8 cellular contexts compared by ENCODE assay signal in genomic region chr1:24931481-24932221, GRCh38. TPM values are rescaled to one million over a fixed set of nuclear protein-coding genes. Genes with fewer than 3 reads are reported as not detected.
DNase-seq lines count a peak whose midpoint lies in the region; FAIRE-seq and TF ChIP-seq lines count a peak whose summit lies in the region.

No MANE protein-coding gene starts in this region.

- H3K4me1 ChIP-seq in NT2/D1 (ENCODE audit: insufficient read depth, insufficient read length) (peaks cover 29% of the 10 kb centered on the region), endothelial cell of umbilical vein (ENCODE audit: control insufficient read depth, extremely low read depth, insufficient read depth, low read length) (no peaks in the 10 kb centered on the region)

- CTCF ChIA-PET in endothelial cell of umbilical vein (lab: Charles Lee): interaction anchor here (0.9 to 2.9 kb wide), 6 partner anchors 10 to 172 kb away, joined by 3 to 27 read pairs (median 5); no protein-coding TSS in a partner anchor

- no peak overlapping the region for H2AFZ ChIP-seq in endothelial cell of umbilical vein (ENCODE audit: low read depth, low read length)

- no peak for FAIRE-seq in endothelial cell of umbilical vein (lab: Jason Lieb, UNC)

- H3K4me2 ChIP-seq in endothelial cell of umbilical vein (ENCODE audit: insufficient read depth, low read length): no peak overlapping the region

- H3K36me3 Mint-ChIP-seq in progenitor cell of endocrine pancreas (ENCODE audit: insufficient read depth): no peaks in the 10 kb centered on the region

- peaks cover 64% of the 10 kb centered on the region for H3K27me3 ChIP-seq in NT2/D1 (ENCODE audit: insufficient read depth, insufficient read length)
- H3K27me3 ChIP-seq in endothelial cell of umbilical vein (ENCODE audit: control insufficient read depth in 2 of 2, insufficient read depth in 2 of 2, low read length in 2 of 2): peaks cover 80 to 82% of the 10 kb centered on the region in 2 experiments

- peak overlapping the region; percentile 26 for H3K4me3 Mint-ChIP-seq in progenitor cell of endocrine pancreas (ENCODE audit: low read depth)

- H3K27me3 Mint-ChIP-seq in progenitor cell of endocrine pancreas: peaks cover 78% of the 10 kb centered on the region

- intact Hi-C loops in endothelial cell of umbilical vein (cut with micrococcal nuclease): loop anchor here (1.0 to 5.0 kb wide), 3 partner anchors 106 to 271 kb away; no protein-coding TSS in a partner anchor

- dilution Hi-C loops in endothelial cell of umbilical vein (cut with MboI; ENCODE audit: extremely low pct_ligation_motif_present, low sequenced_read_pairs): no loop called here

- POLR2A ChIA-PET in endothelial cell of umbilical vein (lab: Charles Lee): no interaction called here

- H3K4me3 ChIP-seq in GM12864 (ENCODE audit: low read depth, low read length) (peak overlapping the region; percentile 91; the same call in 1 of the 2 replicates), NT2/D1 (ENCODE audit: insufficient read length, low read depth) (peak overlapping the region; percentile 75), endothelial cell of umbilical vein (replicated peaks in 1 of 3; ENCODE audit: insufficient read depth in 1 of 3, low read depth in 1 of 3, low read length in 3 of 3) (no peak overlapping the region)

- no peak overlapping the region for H3K27ac ChIP-seq in endothelial cell of umbilical vein (ENCODE audit: insufficient read depth, low read depth, low read length)

- H3K9ac ChIP-seq in NT2/D1 (ENCODE audit: insufficient read length, low read depth): peak overlapping the region; percentile 34
- no peak overlapping the region for H3K9ac ChIP-seq in endothelial cell of umbilical vein (replicated peaks; ENCODE audit: extremely low read depth, insufficient read depth, low read length)

- no peaks in the 10 kb centered on the region for H3K4me1 Mint-ChIP-seq in progenitor cell of endocrine pancreas (ENCODE audit: low read depth)

- no peaks in the 10 kb centered on the region for H3K79me2 ChIP-seq in endothelial cell of umbilical vein (ENCODE audit: control insufficient read depth, insufficient read depth, low read length)

- DNase-seq in GM12864 (ENCODE audit: low read depth): no peak
- DNase-seq in NT2/D1 (ENCODE audit: low read depth, low spot score): no peak
- DNase-seq in endothelial cell of umbilical vein (ENCODE audit: low read depth, low spot score): no peak
- no peak for DNase-seq in progenitor cell of endocrine pancreas (ENCODE audit: low spot score, unreplicated experiment)
- no peak for DNase-seq in activated gamma-delta T cell treated with Interleukin-2 at 50 U/mL for 16 hours
- DNase-seq in erythroblast (lab: John Stamatoyannopoulos, UW): no peak
- DNase-seq in NCI-H1694 (lab: John Stamatoyannopoulos, UW): no peak
- DNase-seq in GDM1 (lab: John Stamatoyannopoulos, UW): no peak

- H3K9me3 Mint-ChIP-seq in progenitor cell of endocrine pancreas (ENCODE audit: low read depth): no peaks in the 10 kb centered on the region

- no TSS peak for BruUV-seq in endothelial cell of umbilical vein (replicated peaks; lab: Mats Ljungman, UMichigan)

- TF ChIP-seq CTCF in GM12864 (IDR thresholded peaks at IDR 0.05; ENCODE audit: low read depth, low read length, missing control alignments) (no peak), endothelial cell of umbilical vein (IDR thresholded peaks at IDR 0.05; ENCODE audit: extremely low read depth in 1 of 2, insufficient read depth in 1 of 2, low read depth in 1 of 2, low read length in 2 of 2) (no peak), progenitor cell of endocrine pancreas (IDR thresholded peaks at IDR 0.05; ENCODE audit: unreplicated experiment) (no peak)

- no peaks in the 10 kb centered on the region for H3K9me1 ChIP-seq in endothelial cell of umbilical vein (replicated peaks; ENCODE audit: control insufficient read depth, extremely low read depth, insufficient read depth, low read length)

- no peaks in the 10 kb centered on the region for H4K20me1 ChIP-seq in endothelial cell of umbilical vein (replicated peaks; ENCODE audit: control insufficient read depth, extremely low read depth, insufficient read depth, low read length)

- H3K36me3 ChIP-seq in NT2/D1 (ENCODE audit: insufficient read depth, insufficient read length, low read length) (peaks cover 9% of the 10 kb centered on the region), endothelial cell of umbilical vein (ENCODE audit: control insufficient read depth in 2 of 2, extremely low read depth in 1 of 2, insufficient read depth in 2 of 2, low read length in 2 of 2) (no peaks in the 10 kb centered on the region)

- TF ChIP-seq POLR2A in endothelial cell of umbilical vein (IDR thresholded peaks at IDR 0.05; ENCODE audit: low read depth, low read length) (no peak), erythroblast (IDR thresholded peaks at IDR 0.05; ENCODE audit: low read length) (no peak)

- no peak overlapping the region for H3K27ac Mint-ChIP-seq in progenitor cell of endocrine pancreas

- no peaks in the 10 kb centered on the region for H3K9me3 ChIP-seq in NT2/D1 (ENCODE audit: insufficient read depth, low read length)
- no peaks in the 10 kb centered on the region for H3K9me3 ChIP-seq in endothelial cell of umbilical vein (replicated peaks; ENCODE audit: control insufficient read depth, insufficient read depth, low read length)

TF ChIP-seq in endothelial cell of umbilical vein, 7 proteins besides CTCF, POLR2A, EP300 and RAD21:
- TF ChIP-seq, protein P1, sequence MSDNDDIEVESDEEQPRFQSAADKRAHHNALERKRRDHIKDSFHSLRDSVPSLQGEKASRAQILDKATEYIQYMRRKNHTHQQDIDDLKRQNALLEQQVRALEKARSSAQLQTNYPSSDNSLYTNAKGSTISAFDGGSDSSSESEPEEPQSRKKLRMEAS (IDR thresholded peaks at IDR 0.05; ENCODE audit: insufficient read depth, insufficient read length): no peak
- TF ChIP-seq EZH2 (IDR thresholded peaks at IDR 0.05; ENCODE audit: borderline replicate concordance, low read depth, low read length, severe bottlenecking): peak; percentile 98

RNA-seq across cellular contexts. Expression of gene RUNX3, which starts 1.6 kb away (rescaled TPM):
- total RNA-seq in endothelial cell of umbilical vein: not detected in 2 replicates
- not detected in 2 replicates for polyA plus RNA-seq in endothelial cell of umbilical vein
- not detected in 2 replicates for polyA plus RNA-seq in endothelial cell of umbilical vein (2011; cell fraction: cytosol; rRNA removed)
- not detected in 2 replicates for polyA plus RNA-seq in endothelial cell of umbilical vein (2011; cell fraction: nucleus; rRNA removed)
- not detected in 2 replicates for polyA plus RNA-seq in endothelial cell of umbilical vein (2012)
- not detected in 2 replicates for polyA minus RNA-seq in endothelial cell of umbilical vein
- polyA minus RNA-seq in endothelial cell of umbilical vein (2011; cell fraction: cytosol; rRNA and poly(A)+ RNA removed): not detected
- not detected in 2 replicates for polyA minus RNA-seq in endothelial cell of umbilical vein (2011; cell fraction: nucleus; rRNA and poly(A)+ RNA removed)
- total RNA-seq in progenitor cell of endocrine pancreas: 0.07 TPM in 1 of 2 replicates, not detected in the other

Comparison
In these comparisons a context has a peak if more than half of its experiments do, and no peak if none do; other contexts are left out.
1. H3K4me3 ChIP-seq: peak in GM12864 (single experiment) and NT2/D1 (single experiment); none in endothelial cell of umbilical vein (0 of 3).